ENCODE assay signal across 19 cellular contexts in the genomic region with DNA sequence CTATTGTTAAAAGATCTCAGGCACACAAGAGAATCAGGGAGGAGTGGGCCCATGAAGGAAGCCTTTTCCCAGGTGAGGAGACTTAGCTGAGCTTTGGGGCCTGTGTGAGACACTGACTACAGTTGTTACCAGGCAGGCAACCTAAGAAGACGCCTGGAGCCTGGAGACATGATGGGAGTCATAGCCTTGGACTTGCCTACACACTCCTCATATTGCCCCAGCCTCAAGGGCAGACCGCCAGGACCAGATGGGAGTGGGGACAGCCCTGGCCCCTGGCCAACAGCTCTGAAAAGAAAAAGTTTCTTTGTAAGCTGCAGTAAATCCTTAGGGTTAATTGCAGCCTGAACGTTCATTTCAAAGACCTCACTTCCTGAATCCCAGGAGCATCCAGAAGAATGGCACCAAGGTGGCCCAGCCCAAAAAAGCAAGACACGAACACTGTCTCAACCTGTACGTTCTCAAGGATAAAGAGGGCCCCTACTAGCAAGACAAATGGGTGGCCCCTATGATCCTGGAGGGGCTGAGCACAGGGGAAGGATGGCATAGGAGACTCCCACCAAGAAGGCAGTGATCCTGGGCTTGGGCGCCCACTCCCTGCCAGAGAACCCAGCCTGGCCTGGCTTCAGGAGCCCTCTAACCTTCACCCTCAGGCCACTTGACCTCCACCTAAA. TPM values are rescaled to one million over a fixed set of nuclear protein-coding genes. Genes with fewer than 3 reads are reported as not detected.
DNase-seq lines count a peak whose midpoint lies in the region; ATAC-seq, FAIRE-seq and TF ChIP-seq lines count a peak whose summit lies in the region.
"Had no signal": no experiment of that assay in that cellular context is flagged by ENCODE, and none has a peak within 500 bp of the region (broad histone marks: within the 10 kb centered on the region; RNA-seq: fewer than 3 reads in every experiment).

No MANE protein-coding gene starts in this region.

- H3K27me3 ChIP-seq in H1 (replicated peaks in 1 of 4; ENCODE audit: control insufficient read depth in 3 of 4, extremely low read depth in 1 of 4, insufficient read depth in 3 of 4, low read length in 3 of 4) = peaks cover 0 to 31% (median 10%) of the 10 kb centered on the region in 4 experiments; a peak in 5 of 7 replicates
- H3K27me3 ChIP-seq in spleen (replicated peaks in 1 of 7) = no peaks in the 10 kb centered on the region
- no peaks in the 10 kb centered on the region for H3K27me3 ChIP-seq in testis

- POLR2A ChIA-PET in H1 (lab: Charles Lee; ENCODE audit: partially characterized antibody) = interaction anchor here (0.6 kb wide), 1 partner anchor 76 kb away, joined by 3 read pairs; no protein-coding TSS in a partner anchor

- no peak overlapping the region for H3K4me2 ChIP-seq in H1 (ENCODE audit: insufficient read depth in 1 of 2, low read depth in 2 of 2, low read length in 2 of 2)

- H3K23me2 ChIP-seq in H1 (ENCODE audit: low read depth, low read length) = peaks cover 2% of the 10 kb centered on the region; the same call in 1 of the 2 replicates

- H2BK20ac ChIP-seq in H1 (ENCODE audit: low read length) = no peak overlapping the region

- no peak overlapping the region for H3K56ac ChIP-seq in H1 (replicated peaks; ENCODE audit: insufficient read length, low read depth, low read length)

- H4K5ac ChIP-seq in H1 (ENCODE audit: insufficient read length, low read depth, low read length) = no peak overlapping the region

- H3K27ac ChIP-seq in H1 (ENCODE audit: low read depth, low read length) (no peak overlapping the region), spleen (peak overlapping the region in 1 of 8 donors; percentile 88), testis (no peak overlapping the region)
- H3K27ac ChIP-seq: 22Rv1 had no signal

- TF ChIP-seq POLR2A in H1 (IDR thresholded peaks at IDR 0.05; ENCODE audit: control extremely low read depth in 1 of 2, low read depth in 2 of 2, low read length in 2 of 2) (no peak), spleen (IDR thresholded peaks at IDR 0.05) (no peak), testis (IDR thresholded peaks at IDR 0.05) (no peak)

- no peak overlapping the region for H3K14ac ChIP-seq in H1 (ENCODE audit: insufficient read length)

- no peak overlapping the region for H2BK15ac ChIP-seq in H1 (ENCODE audit: low read length)

- H2BK120ac ChIP-seq in H1 (replicated peaks; ENCODE audit: low read depth, low read length) = no peak overlapping the region

- H2BK5ac ChIP-seq in H1 (ENCODE audit: low read depth, low read length) = no peak overlapping the region

- WGBS in H1 (ENCODE audit: extremely low coverage in 1 of 2, insufficient coverage in 1 of 2, insufficient read length in 1 of 2, insufficient replicate concordance in 2 of 2, low coverage in 1 of 2, low lambda C conversion rate in 2 of 2, missing lambda C conversion rate in 1 of 2), 2 experiments = 81% methylated on average over 6 of the region's 6 CpGs; no CpG with 5 or more reads in 1 of the 2 experiments
- WGBS in spleen, 5 donors = 65 to 81% (median 74%) methylated on average over 6 of the region's 6 CpGs
- WGBS in testis, 2 donors = 62 to 63% methylated on average over 5 to 6 of the region's 6 CpGs

- no peak for ATAC-seq in GM21381 (IDR thresholded peaks at IDR 0.05; ENCODE audit: unreplicated experiment)

- DNase-seq in DMS79 treated with DMSO at 0.1 percent for 48 hours (lab: John Stamatoyannopoulos, UW) = peak; percentile 30
- no peak for DNase-seq in DMS79 (lab: John Stamatoyannopoulos, UW)
- DNase-seq in NAMALWA (ENCODE audit: low spot score) = peak; percentile 8
- DNase-seq in H1 (ENCODE audit: low read depth in 1 of 2, low spot score in 2 of 2) = no peak
- peak; percentile 69 for DNase-seq in spleen
- DNase-seq in hippocampal formation (lab: John Stamatoyannopoulos, UW) = no peak
- DNase-seq in testis = no peak
- DNase-seq: activated CD4-positive, alpha-beta T cell treated with anti-CD3 and anti-CD28 coated beads for 4 hours; activated naive CD8-positive, alpha-beta T cell treated with anti-CD3 and anti-CD28 coated beads for 36 hours; activated T-cell treated with anti-CD3 and anti-CD28 coated beads, Interleukin-2, amount 50 U/mL, for 4 hours; effector memory CD8-positive, alpha-beta T cell; EL; IMR-90; naive thymus-derived CD8-positive, alpha-beta T cell; NCI-H1105 treated with DMSO at 0.1 percent for 48 hours had no signal

- no peak overlapping the region for H3K18ac ChIP-seq in H1 (ENCODE audit: extremely low read depth, low read length)

- H4K91ac ChIP-seq in H1 (replicated peaks; ENCODE audit: insufficient read length, low read length) = no peak overlapping the region

- intact Hi-C loops in spleen (cut with DNase I; ENCODE audit: low total_unique reads) = loop anchor here (5.0 kb wide), 2 partner anchors 35 to 65 kb away; a partner anchor contains a TSS
- intact Hi-C loops in testis (cut with DNase I; ENCODE audit: low total_unique reads) = loop anchor here (5.0 to 10.0 kb wide), 3 partner anchors 55 to 213 kb away; no protein-coding TSS in a partner anchor

- H3K9me3 ChIP-seq in H1 (ENCODE audit: insufficient read depth in 2 of 2, low read depth in 1 of 2, low read length in 1 of 2) (no peaks in the 10 kb centered on the region), spleen (no peaks in the 10 kb centered on the region), testis (no peaks in the 10 kb centered on the region)

- H2AK5ac ChIP-seq in H1 (ENCODE audit: low read depth, low read length) = no peak overlapping the region

- no peak overlapping the region for H3K4ac ChIP-seq in H1 (replicated peaks; ENCODE audit: insufficient read length, low read depth, low read length)

- CTCF ChIA-PET in H1 (lab: Charles Lee; ENCODE audit: partially characterized antibody) = interaction anchor here (0.6 to 39.0 kb wide), 28 partner anchors 8 to 433 kb away, joined by 3 to 785 read pairs (median 5); a partner anchor contains a TSS

- no peaks in the 10 kb centered on the region for H3K79me1 ChIP-seq in H1 (ENCODE audit: low read depth, low read length)

- no peak overlapping the region for H2AFZ ChIP-seq in H1 (ENCODE audit: low read length)

- H3K9ac ChIP-seq in H1 (replicated peaks in 1 of 4; ENCODE audit: extremely low read depth in 1 of 4, low read depth in 3 of 4, low read length in 3 of 4) = no peak overlapping the region

- TF ChIP-seq RAD21 in H1 (IDR thresholded peaks at IDR 0.05 in 1 of 2, conservative IDR thresholded peaks at IDR 0.05 in 1 of 2; ENCODE audit: low read depth in 2 of 2, low read length in 2 of 2) = no peak

- no peak for TF ChIP-seq EP300 in H1 (IDR thresholded peaks at IDR 0.05; ENCODE audit: borderline replicate concordance in 1 of 2, low read depth in 2 of 2, low read length in 2 of 2)

- FAIRE-seq in H1 (lab: Jason Lieb, UNC) = no peak
- FAIRE-seq: bronchial epithelial cell, H54 had no signal

- H3K4me3 ChIP-seq in H1 (ENCODE audit: extremely low read depth in 1 of 4, insufficient read depth in 2 of 4, low read depth in 3 of 4, low read length in 4 of 4) (no peak overlapping the region), spleen (no peak overlapping the region), testis (no peak overlapping the region)

- H3K23ac ChIP-seq in H1 (ENCODE audit: insufficient read length) = no peak overlapping the region

- no peak overlapping the region; the same call in 1 of the 2 replicates for H2BK12ac ChIP-seq in H1 (ENCODE audit: low read depth, low read length)

- no peaks in the 10 kb centered on the region for H3K36me3 ChIP-seq in H1 (ENCODE audit: control insufficient read depth in 2 of 4, insufficient read depth in 4 of 4, low read length in 3 of 4)
- no peaks in the 10 kb centered on the region for H3K36me3 ChIP-seq in spleen
- no peaks in the 10 kb centered on the region for H3K36me3 ChIP-seq in testis (ENCODE audit: low read depth, missing control alignments)

- no peaks in the 10 kb centered on the region for H3K79me2 ChIP-seq in H1 (ENCODE audit: control insufficient read depth in 1 of 2, insufficient read depth in 2 of 2, low read length in 2 of 2)

- 0 out of 2 replicates have a peak overlapping the region, but pooled peaks have one; percentile 64 for H4K8ac ChIP-seq in H1 (ENCODE audit: extremely low read depth, insufficient read depth, low read length)

- TF ChIP-seq CTCF in H1 (IDR thresholded peaks at IDR 0.05; ENCODE audit: control extremely low read depth in 1 of 3, insufficient read depth in 1 of 3, low read depth in 1 of 3, low read length in 3 of 3) (no peak), spleen (IDR thresholded peaks at IDR 0.05 in 8 of 11, conservative IDR thresholded peaks at IDR 0.05 in 3 of 11) (no peak), testis (IDR thresholded peaks at IDR 0.05) (no peak)

- H4K20me1 ChIP-seq in H1 (replicated peaks in 1 of 2; ENCODE audit: control insufficient read depth in 1 of 2, insufficient read depth in 2 of 2, low read length in 2 of 2) = no peaks in the 10 kb centered on the region

- H3K4me1 ChIP-seq in H1 (replicated peaks in 1 of 4; ENCODE audit: control insufficient read depth in 3 of 4, insufficient read depth in 4 of 4, low read length in 3 of 4) (peaks cover 0 to 13% (median 8%) of the 10 kb centered on the region in 4 experiments; a peak in 5 of 7 replicates), spleen (peaks cover 32 to 100% (median 72%) of the 10 kb centered on the region in 6 donors), testis (peaks cover 38% of the 10 kb centered on the region)

RNA-seq across cellular contexts. Expression of a gene that starts 33.2 kb away (rescaled TPM):
- 4.1 and 4.8 TPM in 2 replicates for total RNA-seq in H1 (2021; fragmentation: NEBNext Ultra II Directional; extraction: Animal tissue kit (Norgen Biotek cat#: 25700))
- polyA plus RNA-seq in H1 (2011; rRNA removed) (11.0 and 15.1 TPM in 2 replicates), spleen (10 to 100 TPM; 55.5 to 93.1 (median 69.3) TPM), testis (ENCODE audit: insufficient read depth, low read depth, low replicate concordance) (25.4 TPM)
- 10.1 TPM for polyA plus RNA-seq in H1 (2011; cell fraction: cytosol; rRNA removed)
- polyA plus RNA-seq in H1 (2011; cell fraction: nucleus; rRNA removed) = 10.0 TPM
- 5.6 to 6.3 TPM (median 5.9 TPM) in 4 replicates for polyA plus RNA-seq in H1 (2012, experiment 1 of 2)
- polyA plus RNA-seq in H1 (2012, experiment 2 of 2) = 7.6 TPM
- polyA plus RNA-seq in H1 (2013, experiment 1 of 2) = 2.1 TPM
- polyA plus RNA-seq in H1 (2013, experiment 2 of 2) = 2.6 TPM
- polyA minus RNA-seq in H1 (2011; rRNA and poly(A)+ RNA removed) = 7.2 and 7.6 TPM in 2 replicates
- 9.8 TPM for polyA minus RNA-seq in H1 (2011; cell fraction: cytosol; rRNA and poly(A)+ RNA removed)
- 19.8 TPM for polyA minus RNA-seq in H1 (2011; cell fraction: nucleus; rRNA and poly(A)+ RNA removed)
- total RNA-seq in spleen (100 to 1,000 TPM; 104 to 186 (median 153) TPM), testis (10 to 100 TPM; 14.5 to 23.8 TPM)

RNA-seq across cellular contexts. Expression of a gene that starts 42.6 kb away (rescaled TPM):
- not detected in 2 replicates for total RNA-seq in H1 (2021; fragmentation: NEBNext Ultra II Directional; extraction: Animal tissue kit (Norgen Biotek cat#: 25700))
- not detected in 2 replicates for polyA plus RNA-seq in H1 (2011; rRNA removed)
- 0.04 TPM for polyA plus RNA-seq in H1 (2011; cell fraction: cytosol; rRNA removed)
- polyA plus RNA-seq in H1 (2011; cell fraction: nucleus; rRNA removed) = 0.13 TPM
- 0.06 TPM in 1 of 4 replicates, not detected in the others for polyA plus RNA-seq in H1 (2012, experiment 1 of 2)
- polyA plus RNA-seq in H1 (2012, experiment 2 of 2) = not detected
- polyA plus RNA-seq in H1 (2013, experiment 1 of 2) = not detected
- polyA plus RNA-seq in H1 (2013, experiment 2 of 2) = not detected
- polyA minus RNA-seq in H1 (2011; rRNA and poly(A)+ RNA removed) = 0.03 and 0.05 TPM in 2 replicates
- polyA minus RNA-seq in H1 (2011; cell fraction: cytosol; rRNA and poly(A)+ RNA removed) = not detected
- polyA minus RNA-seq in H1 (2011; cell fraction: nucleus; rRNA and poly(A)+ RNA removed) = 0.50 TPM
- 10 to 100 TPM in 2 of 7 donors, 1 to 10 TPM in 5; 2.2 to 31.0 (median 7.8) TPM for total RNA-seq in spleen
- polyA plus RNA-seq in spleen = 100 to 1,000 TPM in 1 of 3 donors, 1 to 10 TPM in 2; 2.0 to 165 (median 2.2) TPM
- under 1 TPM; 0.08 to 0.62 TPM for total RNA-seq in testis
- polyA plus RNA-seq in testis (ENCODE audit: insufficient read depth, low read depth, low replicate concordance) = 9.9 TPM
- total RNA-seq: IMR-90 had no signal
- polyA plus RNA-seq: IMR-90 had no signal

Comparison
In these comparisons a context has a peak if more than half of its experiments do, and no peak if none do; other contexts are left out.
1. DNase-seq: peak in DMS79 treated with DMSO at 0.1 percent for 48 hours (single experiment), NAMALWA (single experiment) and spleen (single experiment); none in DMS79 (single experiment), H1 (0 of 2), hippocampal formation (0 of 2) and testis (single experiment).
2. RNA of a gene that starts 33.2 kb away (total RNA-seq): 104 to 186 TPM in spleen; 14.5 to 23.8 TPM in testis and 4.1 to 4.8 TPM in H1; every median in the first group is over 4 times any median in the second.